Comparison of ENCODE assay signal across 23 cellular contexts in the genomic region with DNA sequence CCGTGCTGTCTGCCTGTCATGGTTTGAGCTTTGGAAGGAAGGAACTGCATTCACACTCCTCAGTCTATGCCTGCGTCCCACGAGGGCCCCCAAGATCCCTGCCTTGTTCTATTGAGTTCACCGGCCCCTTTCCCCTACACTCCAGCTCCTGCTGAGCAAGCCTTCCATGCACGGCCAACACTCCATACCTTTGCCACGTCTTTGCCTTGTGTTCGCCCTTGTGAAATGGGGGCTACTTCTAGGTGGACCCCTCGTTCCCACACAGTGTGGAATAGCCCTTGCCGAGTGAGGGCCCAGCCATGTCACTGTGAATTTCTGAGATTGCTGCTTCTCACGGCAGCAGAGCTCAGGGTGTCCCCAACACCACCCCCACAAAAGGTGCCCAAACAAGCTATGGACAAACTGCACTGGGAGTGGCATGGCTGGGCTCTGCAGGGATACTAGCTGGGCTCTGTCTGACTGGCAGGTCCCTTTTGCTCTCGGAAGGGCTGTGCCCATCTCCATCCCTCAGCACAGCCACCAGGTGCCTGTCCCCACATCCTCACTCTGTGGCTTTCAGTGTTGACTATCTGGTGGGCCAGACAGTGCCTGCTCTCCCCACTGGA.
"Had no signal": no experiment of that assay in that cellular context is flagged by ENCODE, and none has a peak within 500 bp of the region (broad histone marks: within the 10 kb centered on the region; RNA-seq: fewer than 3 reads in every experiment).

No MANE protein-coding gene starts in this region.

- H3K36me3 Mint-ChIP-seq: activated naive CD4-positive, alpha-beta T cell treated with anti-CD3 and anti-CD28 coated beads, Interleukin-2, amount 50 U/mL, for 24 hours; immature natural killer cell had no signal

- H3K27ac Mint-ChIP-seq: activated B cell treated with CpG ODN at 0.5 μM for 24 hours; activated naive CD4-positive, alpha-beta T cell treated with anti-CD3 and anti-CD28 coated beads, Interleukin-2, amount 50 U/mL, for 24 hours; immature natural killer cell; nephron progenitor cell had no signal

- H3K4me1 Mint-ChIP-seq: activated B cell treated with CpG ODN at 0.5 μM for 24 hours; activated naive CD4-positive, alpha-beta T cell treated with anti-CD3 and anti-CD28 coated beads, Interleukin-2, amount 50 U/mL, for 24 hours; immature natural killer cell had no signal

- H3K4me3 Mint-ChIP-seq: activated B cell treated with CpG ODN at 0.5 μM for 24 hours; activated naive CD4-positive, alpha-beta T cell treated with anti-CD3 and anti-CD28 coated beads, Interleukin-2, amount 50 U/mL, for 24 hours; immature natural killer cell; nephron progenitor cell had no signal

- H3K9me3 Mint-ChIP-seq: activated B cell treated with CpG ODN at 0.5 μM for 24 hours; activated naive CD4-positive, alpha-beta T cell treated with anti-CD3 and anti-CD28 coated beads, Interleukin-2, amount 50 U/mL, for 24 hours; immature natural killer cell had no signal

- H3K4me3 ChIP-seq: body of pancreas, thoracic aorta, upper lobe of left lung had no signal

- H3K9me3 ChIP-seq: body of pancreas, thoracic aorta, upper lobe of left lung had no signal

- H3K36me3 ChIP-seq: thoracic aorta, upper lobe of left lung had no signal

- ATAC-seq: body of pancreas, left ventricle myocardium superior had no signal

- H3K27ac ChIP-seq: body of pancreas, thoracic aorta, upper lobe of left lung had no signal

- H3K27me3 ChIP-seq: body of pancreas, upper lobe of left lung had no signal

- DNase-seq: activated B cell treated with CpG ODN at 0.5 μM for 24 hours; activated CD4-positive, alpha-beta T cell treated with anti-CD3 and anti-CD28 coated beads for 4 hours; activated CD4-positive, alpha-beta T cell treated with anti-CD3 and anti-CD28 coated beads, Interleukin-2, amount 50 U/mL, for 48 hours; activated gamma-delta T cell treated with Interleukin-2 at 50 U/mL for 16 hours; activated T-cell treated with anti-CD3 and anti-CD28 coated beads, Interleukin-2, amount 50 U/mL, for 1 hour; anterior cingulate cortex; body of pancreas; dermis blood vessel endothelial cell; effector CD8-positive, alpha-beta T cell; foreskin melanocyte; immature natural killer cell; kidney glomerular epithelial cell; left ventricle myocardium superior; mammary epithelial cell; midbrain; nephron progenitor cell; occipital lobe; stimulated activated CD4-positive, alpha-beta T cell treated with anti-CD3 and anti-CD28 coated beads, Interleukin-4, amount 100 ng/mL, for 1 hour; stimulated activated naive CD4-positive, alpha-beta T cell treated with Interleukin-2 at 50 U/mL for 16 hours; T-helper 9 cell; upper lobe of left lung had no signal
